Comparison of ENCODE assay signal across 31 cellular contexts in genomic region chr6:32680055-32680454, GRCh38. TPM values are rescaled to one million over a fixed set of nuclear protein-coding genes. Genes with fewer than 3 reads are reported as not detected.
"Had no signal": no experiment of that assay in that cellular context is flagged by ENCODE, and none has a peak within 500 bp of the region (broad histone marks: within the 10 kb centered on the region; RNA-seq: fewer than 3 reads in every experiment).

No MANE protein-coding gene starts in this region.

- H3K27me3 ChIP-seq: ascending aorta, Peyer's patch had no signal

- H3K27ac Mint-ChIP-seq: activated CD4-positive, alpha-beta T cell treated with anti-CD3 and anti-CD28 coated beads for 36 hours; activated CD4-positive, alpha-beta T cell treated with anti-CD3 and anti-CD28 coated beads, Interleukin-2, amount 10 ng/mL, durations not matched to agents 7 days and 5 days; activated CD8-positive, alpha-beta T cell treated with anti-CD3 and anti-CD28 coated beads, Interleukin-2, amount 10 ng/mL, durations not matched to agents 7 days and 5 days; activated naive CD4-positive, alpha-beta T cell treated with anti-CD3 and anti-CD28 coated beads, Interleukin-2, amount 50 U/mL, for 24 hours; activated naive CD8-positive, alpha-beta T cell treated with anti-CD3 and anti-CD28 coated beads, Interleukin-2, amount 10 ng/mL, durations not matched to agents 7 days and 5 days; activated T-cell treated with anti-CD3 and anti-CD28 coated beads, Interleukin-2, amount 50 U/mL, for 24 hours; activated T-helper 2 cell treated with anti-CD3 and anti-CD28 coated beads, Interferon-gamma antibody, Interleukin-2, Interleukin-4, amounts not matched to agents 10 μg/mL and 5 μg/mL and 100 μg/mL, durations not matched to agents 14 hours and 24 hours and 36 hours; T-helper 1 cell treated with Interleukin-12 subunit alpha and Interleukin-12 subunit beta and Interleukin-4 antibody, amounts not matched to agents 30 μg/mL and 1 μg/mL, for 36 hours; T-helper 2 cell treated with Interferon-gamma antibody and Interleukin-4, amounts not matched to agents 5 μg/mL and 100 μg/mL, for 36 hours; WTC11 had no signal

- H3K9ac ChIP-seq: SK-N-SH had no signal

- FAIRE-seq: TTC549 had no signal

- H3K4me3 ChIP-seq: ascending aorta, cardiac muscle cell, Peyer's patch, SJSA1 had no signal

- H3K27ac ChIP-seq: ascending aorta, cardiac muscle cell, Peyer's patch, SJSA1 had no signal

- H3K4me1 ChIP-seq: ascending aorta, Peyer's patch, SJSA1 had no signal

- H3K4me3 Mint-ChIP-seq: activated CD4-positive, alpha-beta T cell treated with anti-CD3 and anti-CD28 coated beads for 36 hours; activated CD4-positive, alpha-beta T cell treated with anti-CD3 and anti-CD28 coated beads, Interleukin-2, amount 10 ng/mL, durations not matched to agents 7 days and 5 days; activated CD8-positive, alpha-beta T cell treated with anti-CD3 and anti-CD28 coated beads, Interleukin-2, amount 10 ng/mL, durations not matched to agents 7 days and 5 days; activated naive CD4-positive, alpha-beta T cell treated with anti-CD3 and anti-CD28 coated beads, Interleukin-2, amount 50 U/mL, for 24 hours; activated naive CD8-positive, alpha-beta T cell treated with anti-CD3 and anti-CD28 coated beads, Interleukin-2, amount 10 ng/mL, durations not matched to agents 7 days and 5 days; activated T-cell treated with anti-CD3 and anti-CD28 coated beads, Interleukin-2, amount 50 U/mL, for 24 hours; T-helper 1 cell treated with Interleukin-12 subunit alpha and Interleukin-12 subunit beta and Interleukin-4 antibody, amounts not matched to agents 30 μg/mL and 1 μg/mL, for 36 hours; T-helper 2 cell treated with Interferon-gamma antibody and Interleukin-4, amounts not matched to agents 5 μg/mL and 100 μg/mL, for 36 hours; WTC11 had no signal

- H3K36me3 ChIP-seq: ascending aorta, cardiac muscle cell, Peyer's patch, SJSA1 had no signal

- DNase-seq: activated CD4-positive, alpha-beta T cell treated with anti-CD3 and anti-CD28 coated beads for 36 hours; activated CD4-positive, alpha-beta T cell treated with anti-CD3 and anti-CD28 coated beads, Interleukin-2, amount 10 ng/mL, durations not matched to agents 7 days and 5 days; activated CD4-positive, alpha-beta T cell treated with anti-CD3 and anti-CD28 coated beads, Interleukin-2, amount 50 U/mL, for 48 hours; activated CD8-positive, alpha-beta T cell treated with anti-CD3 and anti-CD28 coated beads, Interleukin-2, amount 10 ng/mL, durations not matched to agents 7 days and 5 days; activated gamma-delta T cell; activated naive CD4-positive, alpha-beta T cell treated with Interleukin-2 at 50 U/mL for 16 hours; activated naive CD8-positive, alpha-beta T cell treated with anti-CD3 and anti-CD28 coated beads, Interleukin-2, amount 10 ng/mL, durations not matched to agents 7 days and 5 days; activated T-cell treated with anti-CD3 and anti-CD28 coated beads, Interleukin-2, amount 50 U/mL, for 24 hours; amygdala; NCI-H1105; NCI-H1417 treated with DMSO at 0.1 percent for 48 hours; NCI-H187 treated with DMSO at 0.1 percent for 48 hours; NCI-H2081; NCI-H226; NCI-H446 treated with DMSO at 0.1 percent for 48 hours; NCI-H524 treated with DMSO at 0.1 percent for 48 hours; PC-3; Peyer's patch; RPMI8226; SHP77 treated with DMSO at 0.1 percent for 48 hours; SK-N-SH had no signal

- H3K27me3 Mint-ChIP-seq: activated CD4-positive, alpha-beta T cell treated with anti-CD3 and anti-CD28 coated beads for 36 hours; activated naive CD4-positive, alpha-beta T cell treated with anti-CD3 and anti-CD28 coated beads, Interleukin-2, amount 50 U/mL, for 24 hours; activated T-cell treated with anti-CD3 and anti-CD28 coated beads, Interleukin-2, amount 50 U/mL, for 24 hours had no signal

- ATAC-seq: activated CD4-positive, alpha-beta T cell treated with anti-CD3 and anti-CD28 coated beads for 36 hours; activated CD4-positive, CD25-positive, alpha-beta regulatory T cell treated with anti-CD3 and anti-CD28 coated beads, Interleukin-2, amount 50 U/mL, for 24 hours; activated CD8-positive, alpha-beta T cell treated with anti-CD3 and anti-CD28 coated beads, Interleukin-2, amount 10 ng/mL, durations not matched to agents 7 days and 5 days; PC-3; WTC11 had no signal

- H3K4me2 ChIP-seq: SK-N-SH had no signal

- H3K36me3 Mint-ChIP-seq: WTC11 had no signal

- H3K9me3 ChIP-seq: ascending aorta, Peyer's patch, SJSA1, SK-N-SH had no signal

RNA-seq across cellular contexts. Expression of gene HLA-DQB1, which starts 13.6 kb away (rescaled TPM):
- polyA plus RNA-seq: SK-N-SH had no signal

RNA-seq across cellular contexts. Expression of gene HLA-DQA1, which starts 42.8 kb away (rescaled TPM):
- polyA plus RNA-seq: cardiac muscle cell, SK-N-SH had no signal
